In the genomic region with DNA sequence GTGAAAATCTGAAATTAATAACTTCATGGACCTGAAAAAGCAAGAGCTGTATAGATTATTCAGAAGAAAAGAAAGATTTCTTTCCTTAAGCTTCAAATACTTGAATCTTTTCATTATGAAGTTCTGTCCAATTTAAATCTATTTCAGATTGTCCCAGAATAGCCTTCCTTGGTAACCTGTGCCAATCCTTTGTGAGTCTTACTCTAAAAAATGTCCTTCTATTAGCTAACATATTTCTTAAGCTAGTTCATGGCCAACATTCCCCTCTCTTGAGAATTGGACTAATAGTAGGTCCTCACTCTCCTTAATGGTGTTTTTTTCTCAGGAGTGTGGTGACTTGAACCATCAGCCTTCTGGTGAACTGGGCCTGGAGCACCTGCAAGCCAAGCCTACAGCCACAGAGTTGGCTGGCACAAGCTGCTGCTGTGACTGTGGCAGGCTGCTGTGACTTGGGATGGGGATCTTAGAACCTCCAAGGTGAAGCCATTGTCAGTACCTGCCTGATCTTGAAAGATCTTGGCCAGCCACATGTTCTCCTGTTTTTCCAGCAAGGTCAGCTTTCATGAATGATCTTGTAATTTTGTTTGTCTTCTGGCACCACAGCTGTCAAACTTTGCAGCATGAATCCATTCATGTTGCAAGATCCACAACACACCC, we compare ENCODE assay signal across 15 cellular contexts.
"Had no signal": no experiment of that assay in that cellular context is flagged by ENCODE, and none has a peak within 500 bp of the region (broad histone marks: within the 10 kb centered on the region; RNA-seq: fewer than 3 reads in every experiment).

No MANE protein-coding gene starts in this region.

- H3K4me1 Mint-ChIP-seq: endodermal cell; naive B cell; stimulated activated effector memory CD8-positive, alpha-beta T cell treated with anti-CD3 and anti-CD28 coated beads, Interleukin-12 subunit alpha, Interleukin-12 subunit beta, amount 100 ng/mL, for 72 hours had no signal

- H3K36me3 Mint-ChIP-seq: naive B cell; stimulated activated effector memory CD8-positive, alpha-beta T cell treated with anti-CD3 and anti-CD28 coated beads, Interleukin-12 subunit alpha, Interleukin-12 subunit beta, amount 100 ng/mL, for 72 hours; T-cell; type B pancreatic cell had no signal

- H3K27me3 ChIP-seq: brain microvascular endothelial cell had no signal

- H3K27ac Mint-ChIP-seq: activated CD8-positive, alpha-beta T cell treated with anti-CD3 and anti-CD28 coated beads for 36 hours; activated T-helper 1 cell treated with anti-CD3 and anti-CD28 coated beads, Interleukin-12 subunit alpha, Interleukin-12 subunit beta, Interleukin-2, Interleukin-4 antibody, amounts not matched to agents 30 ng/mL and 10 ng/mL and 1 ng/mL, durations not matched to agents 14 hours and 24 hours and 36 hours; endodermal cell; stimulated activated effector memory CD8-positive, alpha-beta T cell treated with anti-CD3 and anti-CD28 coated beads, Interleukin-12 subunit alpha, Interleukin-12 subunit beta, amount 100 ng/mL, for 72 hours; T-cell; type B pancreatic cell had no signal

- H3K4me1 ChIP-seq: parathyroid adenoma had no signal

- H3K9me3 Mint-ChIP-seq: activated CD8-positive, alpha-beta T cell treated with anti-CD3 and anti-CD28 coated beads for 36 hours; activated T-helper 1 cell treated with anti-CD3 and anti-CD28 coated beads, Interleukin-12 subunit alpha, Interleukin-12 subunit beta, Interleukin-2, Interleukin-4 antibody, amounts not matched to agents 30 ng/mL and 10 ng/mL and 1 ng/mL, durations not matched to agents 14 hours and 24 hours and 36 hours; endodermal cell; naive B cell; stimulated activated effector memory CD8-positive, alpha-beta T cell treated with anti-CD3 and anti-CD28 coated beads, Interleukin-12 subunit alpha, Interleukin-12 subunit beta, amount 100 ng/mL, for 72 hours; T-cell; type B pancreatic cell had no signal

- H3K9me3 ChIP-seq: lower lobe of right lung had no signal

- H3K4me3 ChIP-seq: lower lobe of right lung, smooth muscle cell had no signal

- H3K36me3 ChIP-seq: brain microvascular endothelial cell, lower lobe of right lung had no signal

- ATAC-seq: activated CD8-positive, alpha-beta T cell treated with anti-CD3 and anti-CD28 coated beads for 36 hours; lower lobe of right lung; stimulated activated effector memory CD8-positive, alpha-beta T cell treated with anti-CD3 and anti-CD28 coated beads, Interleukin-12 subunit alpha, Interleukin-12 subunit beta, amount 100 ng/mL, for 72 hours; T-cell had no signal

- H3K27me3 Mint-ChIP-seq: activated CD8-positive, alpha-beta T cell treated with anti-CD3 and anti-CD28 coated beads for 36 hours; naive B cell; type B pancreatic cell had no signal

- DNase-seq: activated CD8-positive, alpha-beta memory T cell treated with anti-CD3 and anti-CD28 coated beads, Interleukin-2, amount 50 U/mL, for 48 hours; activated CD8-positive, alpha-beta T cell treated with anti-CD3 and anti-CD28 coated beads for 36 hours; activated naive CD4-positive, alpha-beta T cell treated with Interleukin-2 at 50 U/mL for 16 hours; brain microvascular endothelial cell; endodermal cell; hypothalamus; lower lobe of right lung; naive B cell; T-cell; T1000 had no signal

- H3K27ac ChIP-seq: brain microvascular endothelial cell, lower lobe of right lung, parathyroid adenoma had no signal

- H3K4me3 Mint-ChIP-seq: activated CD8-positive, alpha-beta T cell treated with anti-CD3 and anti-CD28 coated beads for 36 hours; activated T-helper 1 cell treated with anti-CD3 and anti-CD28 coated beads, Interleukin-12 subunit alpha, Interleukin-12 subunit beta, Interleukin-2, Interleukin-4 antibody, amounts not matched to agents 30 ng/mL and 10 ng/mL and 1 ng/mL, durations not matched to agents 14 hours and 24 hours and 36 hours; endodermal cell; naive B cell; stimulated activated effector memory CD8-positive, alpha-beta T cell treated with anti-CD3 and anti-CD28 coated beads, Interleukin-12 subunit alpha, Interleukin-12 subunit beta, amount 100 ng/mL, for 72 hours; T-cell; type B pancreatic cell had no signal
